In the genomic region with DNA sequence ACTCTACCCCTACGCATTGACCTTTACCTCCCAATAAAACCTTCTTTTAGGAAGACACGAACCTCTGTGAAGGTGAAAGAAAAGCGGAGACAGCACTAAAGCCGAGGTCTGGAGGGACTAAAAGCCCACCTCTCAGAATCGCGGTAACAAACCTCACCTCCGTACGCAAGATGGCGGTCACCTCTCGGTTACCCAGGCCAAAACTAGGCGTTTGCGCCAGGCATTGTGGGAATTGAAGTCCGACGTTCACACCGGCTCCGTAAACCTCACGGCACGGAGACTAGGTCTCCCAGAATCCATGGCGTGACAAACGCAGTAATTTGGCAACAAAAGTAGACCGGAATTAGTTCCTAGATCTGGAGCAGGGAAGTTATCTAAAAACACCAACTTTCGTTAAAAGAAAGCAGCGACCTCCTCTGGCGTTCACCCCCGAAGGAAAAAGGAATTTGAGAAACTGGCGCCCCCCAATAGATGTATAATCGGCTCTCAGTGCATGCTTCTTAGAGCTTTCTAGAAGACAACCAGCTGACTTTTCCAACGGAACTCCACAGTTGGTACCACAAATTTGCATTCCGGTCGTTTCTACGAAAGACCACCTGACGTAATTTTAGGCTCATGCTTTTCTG, we compare ENCODE assay signal across 8 cellular contexts.
DNase-seq lines count a peak whose midpoint lies in the region; ATAC-seq and FAIRE-seq lines count a peak whose summit lies in the region.

A gene (minus strand): TSS at position 175 of the 626 bp plus-strand sequence. CDS start 1,768 bp downstream, outside the sequence.

- peak; percentile 93 for ATAC-seq in GM19043 (IDR thresholded peaks at IDR 0.05; ENCODE audit: low read depth, unreplicated experiment)
- ATAC-seq in HG03378 (IDR thresholded peaks at IDR 0.05; ENCODE audit: unreplicated experiment) = peak; percentile 97
- peak; percentile 97 for ATAC-seq in activated CD4-positive, CD25-positive, alpha-beta regulatory T cell treated with anti-CD3 and anti-CD28 coated beads, Interleukin-2, amount 50 U/mL, for 24 hours

- peak; percentile 95 for DNase-seq in AG20443 (ENCODE audit: low spot score)
- DNase-seq in NCI-H446 treated with DMSO at 0.1 percent for 48 hours (lab: John Stamatoyannopoulos, UW) = peak; percentile 95
- DNase-seq in cerebellar cortex (ENCODE audit: low spot score) = peak; percentile 99
- DNase-seq in stimulated activated CD4-positive, alpha-beta T cell treated with anti-CD3 and anti-CD28 coated beads, Interleukin-12 subunit alpha, Interleukin-12 subunit beta, amount 100 ng/mL, for 4 hours = peak; percentile 79

- peak; percentile 99 for FAIRE-seq in islet of Langerhans (lab: Jason Lieb, UNC)

Comparison
In these comparisons a context has a peak if more than half of its experiments do, and no peak if none do; other contexts are left out.
1. Peak in every context shown above with its lines: DNase-seq and ATAC-seq.